1 cellular context compared by ENCODE assay signal in genomic region chr2:222797871-222798270, GRCh38.
TF ChIP-seq lines count a peak whose summit lies in the region.

No MANE protein-coding gene starts in this region.

TF ChIP-seq in K562, 482 proteins besides CTCF, POLR2A, EP300 and RAD21 (continued from another document):
- TF ChIP-seq PREB (CRISPR knock-in tag; IDR thresholded peaks at IDR 0.05) (no peak), ZC3H4 (CRISPR knock-in tag; IDR thresholded peaks at IDR 0.05; ENCODE audit: borderline replicate concordance) (no peak), U2AF1 (optimal IDR thresholded peaks at IDR 0.05; ENCODE audit: low read depth, low read length) (no peak), CHD1 (IDR thresholded peaks at IDR 0.05; ENCODE audit: low read length) (no peak)
- TF ChIP-seq, protein P1, sequence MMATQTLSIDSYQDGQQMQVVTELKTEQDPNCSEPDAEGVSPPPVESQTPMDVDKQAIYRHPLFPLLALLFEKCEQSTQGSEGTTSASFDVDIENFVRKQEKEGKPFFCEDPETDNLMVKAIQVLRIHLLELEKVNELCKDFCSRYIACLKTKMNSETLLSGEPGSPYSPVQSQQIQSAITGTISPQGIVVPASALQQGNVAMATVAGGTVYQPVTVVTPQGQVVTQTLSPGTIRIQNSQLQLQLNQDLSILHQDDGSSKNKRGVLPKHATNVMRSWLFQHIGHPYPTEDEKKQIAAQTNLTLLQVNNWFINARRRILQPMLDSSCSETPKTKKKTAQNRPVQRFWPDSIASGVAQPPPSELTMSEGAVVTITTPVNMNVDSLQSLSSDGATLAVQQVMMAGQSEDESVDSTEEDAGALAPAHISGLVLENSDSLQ (IDR thresholded peaks at IDR 0.05), result peak; percentile 93
